Comparison of ENCODE assay signal across 20 cellular contexts in the genomic region with DNA sequence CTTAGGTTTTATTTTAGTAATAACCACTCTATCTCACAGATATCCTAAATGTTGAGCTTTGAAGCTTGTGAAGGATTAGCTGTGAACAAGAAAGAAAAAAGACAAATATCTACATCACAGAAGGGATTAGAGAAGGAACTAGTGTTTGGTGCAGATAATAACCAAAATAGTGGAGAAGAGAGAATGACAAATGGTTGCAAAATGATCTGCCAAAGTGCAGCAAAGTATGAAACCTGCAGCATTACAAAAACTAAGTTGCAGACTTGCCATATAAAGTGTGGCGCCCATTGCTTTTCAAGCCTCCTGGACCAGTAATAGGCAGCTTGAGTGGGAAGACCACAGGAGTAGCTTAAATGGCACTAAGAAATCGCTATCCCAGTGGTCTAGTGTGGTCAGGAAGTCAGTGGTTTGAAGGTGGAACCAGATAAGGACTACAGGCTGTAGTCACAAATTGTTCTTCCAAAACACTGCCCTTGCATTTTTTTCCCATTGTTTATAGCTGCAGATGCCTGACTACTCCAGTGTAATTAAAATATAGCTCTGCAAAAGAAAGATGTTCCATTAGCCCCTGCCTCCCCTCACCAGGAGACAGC. TPM values are rescaled to one million over a fixed set of nuclear protein-coding genes. Genes with fewer than 3 reads are reported as not detected.
DNase-seq lines count a peak whose midpoint lies in the region; ATAC-seq, FAIRE-seq and TF ChIP-seq lines count a peak whose summit lies in the region.
"Had no signal": no experiment of that assay in that cellular context is flagged by ENCODE, and none has a peak within 500 bp of the region (broad histone marks: within the 10 kb centered on the region; RNA-seq: fewer than 3 reads in every experiment).

No MANE protein-coding gene starts in this region.

- peak overlapping the region; percentile 15; the same call in 1 of the 2 replicates for H3K4me2 ChIP-seq in K562 (ENCODE audit: insufficient read depth, low read length)

- POLR2A ChIA-PET in K562 (lab: Yijun Ruan, JAX) = interaction anchor here (1.0 to 2.4 kb wide), 6 partner anchors 9 to 209 kb away, joined by 3 to 13 read pairs (median 6); no protein-coding TSS in a partner anchor

- ATAC-seq in K562 = peak; percentile 92
- ATAC-seq: activated CD8-positive, alpha-beta T cell treated with anti-CD3 and anti-CD28 coated beads, Interleukin-2, amount 10 ng/mL, durations not matched to agents 7 days and 5 days; T-cell had no signal

- no peak for TF ChIP-seq POLR2A in K562 (conservative IDR thresholded peaks at IDR 0.05)

- H3K27me3 Mint-ChIP-seq in osteocyte (ENCODE audit: unreplicated experiment) = no peaks in the 10 kb centered on the region
- H3K27me3 Mint-ChIP-seq: activated naive CD8-positive, alpha-beta T cell; B cell; T-cell had no signal

- BruUV-seq in K562 (replicated peaks; lab: Mats Ljungman, UMichigan) = no TSS peak

- FAIRE-seq in K562 (lab: Jason Lieb, UNC) = peak; percentile 96
- FAIRE-seq: bronchial epithelial cell, GM12892 had no signal

- TF ChIP-seq RAD21 in K562 (CRISPR knock-in tag; conservative IDR thresholded peaks at IDR 0.05 in 1 of 2, IDR thresholded peaks at IDR 0.05 in 1 of 2) = no peak

- H3K27me3 ChIP-seq in K562 (ENCODE audit: control insufficient read depth in 2 of 2, insufficient read depth in 2 of 2, low read length in 2 of 2) = no peaks in the 10 kb centered on the region
- H3K27me3 ChIP-seq: dorsolateral prefrontal cortex, uterus had no signal

- H3K4me3 ChIP-seq in K562 = no peak overlapping the region
- H3K4me3 ChIP-seq: dorsolateral prefrontal cortex, lung, uterus had no signal

- H2AFZ ChIP-seq in K562 (ENCODE audit: low read depth, low read length) = no peak overlapping the region
- H2AFZ ChIP-seq: parathyroid adenoma had no signal

- peaks cover 8 to 24% of the 10 kb centered on the region in 2 experiments; a peak in 3 of 5 replicates for H3K4me1 ChIP-seq in K562 (replicated peaks in 1 of 2; ENCODE audit: control insufficient read depth in 2 of 2, insufficient read depth in 2 of 2, low read length in 2 of 2)
- H3K4me1 ChIP-seq: parathyroid adenoma, uterus had no signal

- 29% methylated on average over 2 of the region's 2 CpGs for WGBS in K562 (ENCODE audit: insufficient coverage, low coverage, missing lambda C conversion rate)

- peak overlapping the region; percentile 8; the same call in 2 of the 3 replicates for H3K27ac ChIP-seq in K562 (ENCODE audit: extremely low read depth, low read depth, low read length)
- H3K27ac ChIP-seq: dorsolateral prefrontal cortex, parathyroid adenoma had no signal

- no peaks in the 10 kb centered on the region for H4K20me1 ChIP-seq in K562 (replicated peaks; ENCODE audit: control insufficient read depth, insufficient read depth, low read length)

- no peak for TF ChIP-seq EP300 in K562 (IDR thresholded peaks at IDR 0.05; ENCODE audit: low read length)

- DNase-seq in GDM1 (lab: John Stamatoyannopoulos, UW) (peak; percentile 70), NCI-H2171 treated with DMSO at 0.1 percent for 48 hours (lab: John Stamatoyannopoulos, UW) (peak; percentile 77), K562 (ENCODE audit: extremely low read depth in 1 of 4, low spot score in 3 of 4) (peak in 3 of 4 experiments; percentile 25 to 73 (median 68)), osteocyte (ENCODE audit: extremely low spot score, unreplicated experiment) (no peak), NCI-H1436 treated with DMSO at 0.1 percent for 48 hours (lab: John Stamatoyannopoulos, UW) (no peak), retina (no peak), SW 1271 (lab: John Stamatoyannopoulos, UW) (no peak)
- DNase-seq: activated CD8-positive, alpha-beta T cell treated with anti-CD3 and anti-CD28 coated beads, Interleukin-2, amount 10 ng/mL, durations not matched to agents 7 days and 5 days; activated T-cell treated with anti-CD3 and anti-CD28 coated beads, Interleukin-2, amount 50 U/mL, for 48 hours; DMS 273 treated with DMSO at 0.1 percent for 48 hours; dorsolateral prefrontal cortex; stimulated activated CD4-positive, alpha-beta T cell treated with anti-CD3 and anti-CD28 coated beads, Interleukin-2, amount 100 ng/mL, for 48 hours; T-cell; uterus had no signal

- in situ Hi-C loops in K562 (cut with MboI) = no loop called here

- peaks cover 42% of the 10 kb centered on the region for H3K36me3 ChIP-seq in K562 (ENCODE audit: control insufficient read depth, insufficient read depth, low read length)
- H3K36me3 ChIP-seq: uterus had no signal

- peaks cover 58% of the 10 kb centered on the region for H3K4me1 Mint-ChIP-seq in osteocyte (ENCODE audit: unreplicated experiment)
- H3K4me1 Mint-ChIP-seq: B cell, T-cell had no signal

- peaks cover 89% of the 10 kb centered on the region for H3K36me3 Mint-ChIP-seq in osteocyte (ENCODE audit: unreplicated experiment)

- intact Hi-C loops in K562 (cut with micrococcal nuclease) = no loop called here

- H3K9me1 ChIP-seq in K562 (ENCODE audit: control insufficient read depth, insufficient read depth, low read length) = no peaks in the 10 kb centered on the region

- H3K27ac Mint-ChIP-seq in osteocyte (ENCODE audit: unreplicated experiment) = peak overlapping the region; percentile 35
- H3K27ac Mint-ChIP-seq: activated CD8-positive, alpha-beta T cell treated with anti-CD3 and anti-CD28 coated beads, Interleukin-2, amount 10 ng/mL, durations not matched to agents 7 days and 5 days; activated naive CD8-positive, alpha-beta T cell; B cell; T-cell had no signal

- H3K9ac ChIP-seq in K562 (ENCODE audit: insufficient read depth in 1 of 2, low read depth in 2 of 2, low read length in 2 of 2) = no peak overlapping the region; a peak in 1 of 4 replicates
- H3K9ac ChIP-seq: parathyroid adenoma had no signal

- no peaks in the 10 kb centered on the region for H3K9me3 Mint-ChIP-seq in osteocyte (ENCODE audit: unreplicated experiment)
- H3K9me3 Mint-ChIP-seq: T-cell had no signal

- H3K79me2 ChIP-seq in K562 (ENCODE audit: control insufficient read depth, insufficient read depth, low read length) = no peaks in the 10 kb centered on the region
- H3K79me2 ChIP-seq: parathyroid adenoma had no signal

- H3K4me3 Mint-ChIP-seq in osteocyte (ENCODE audit: unreplicated experiment) = no peak overlapping the region
- H3K4me3 Mint-ChIP-seq: activated CD8-positive, alpha-beta T cell treated with anti-CD3 and anti-CD28 coated beads, Interleukin-2, amount 10 ng/mL, durations not matched to agents 7 days and 5 days; activated naive CD8-positive, alpha-beta T cell; B cell; T-cell had no signal

- CTCF ChIA-PET in K562 (lab: Yijun Ruan, JAX; ENCODE audit: low intra/inter-chr PET ratio) = no interaction called here

- no peak for TF ChIP-seq CTCF in K562 (IDR thresholded peaks at IDR 0.05 in 2 of 3, conservative IDR thresholded peaks at IDR 0.05 in 1 of 3; ENCODE audit: insufficient read depth in 2 of 3, low read depth in 1 of 3, low read length in 3 of 3)
- no peak for TF ChIP-seq CTCF in osteocyte (IDR thresholded peaks at IDR 0.05)

- no peaks in the 10 kb centered on the region for H3K9me3 ChIP-seq in K562 (replicated peaks; ENCODE audit: control insufficient read depth, insufficient read depth, low read depth, low read length)
- H3K9me3 ChIP-seq: uterus had no signal

TF ChIP-seq in K562, 482 proteins besides CTCF, POLR2A, EP300 and RAD21 (continues in another document):
- TF ChIP-seq KLF16 (IDR thresholded peaks at IDR 0.05) (peak; percentile 17; the same call in 1 of the 2 replicates), MAFK (IDR thresholded peaks at IDR 0.05; ENCODE audit: low read length) (peak; percentile 28), NR2C2 (CRISPR knock-in tag; IDR thresholded peaks at IDR 0.05) (no peak), NR2C2 (tag; IDR thresholded peaks at IDR 0.05) (no peak), ZNF696 (CRISPR knock-in tag; conservative IDR thresholded peaks at IDR 0.05) (no peak)

RNA-seq across cellular contexts. Expression of gene TPM1, which starts 20.7 kb away (rescaled TPM):
- 40.0 and 70.8 TPM in 2 replicates for total RNA-seq in K562 (2011; cell fraction: chromatin; rRNA removed; ENCODE audit: low replicate concordance)
- 25.8 and 35.0 TPM in 2 replicates for total RNA-seq in K562 (2011; cell fraction: nucleolus; rRNA removed)
- 50.5 and 78.6 TPM in 2 replicates for total RNA-seq in K562 (2011; cell fraction: nucleoplasm; rRNA removed)
- total RNA-seq in K562 (2014; rRNA removed) (49.9 and 52.9 TPM in 2 replicates), K562 (2014; rRNA removed; fragmentation: Illumina TruSeq; extraction: Trizol) (49.2 and 51.0 TPM in 2 replicates), K562 (2015; rRNA removed; fragmentation: Illumina TruSeq; extraction: Trizol) (42.0 and 43.1 TPM in 2 replicates), K562 (2021) (37.2 and 38.5 TPM in 2 replicates), osteocyte (1,635 and 1,747 TPM in 2 replicates)
- polyA plus RNA-seq in K562 (2011; rRNA removed) (36.0 and 42.1 TPM in 2 replicates), K562 (2014; fragmentation: Illumina TruSeq; extraction: Trizol) (40.0 and 49.5 TPM in 2 replicates), K562 (2014; fragmentation: Nextera tagmentation; extraction: Ambion mirVana) (10 to 100 TPM in 1 of 2 experiments, 1 to 10 TPM in 1; 8.1 to 11.1 TPM), K562 (2014; rRNA removed) (53.9 and 54.5 TPM in 2 replicates)
- polyA plus RNA-seq in K562 (2011; cell fraction: cytosol; rRNA removed) = 14.9 and 22.5 TPM in 2 replicates
- polyA plus RNA-seq in K562 (2011; cell fraction: nucleus; rRNA removed) = 33.8 and 50.9 TPM in 2 replicates
- polyA plus RNA-seq in K562 (2012) = 46.9 and 77.8 TPM in 2 replicates
- polyA minus RNA-seq in K562 (2011; rRNA and poly(A)+ RNA removed) = 28.7 and 39.2 TPM in 2 replicates
- 12.6 and 14.0 TPM in 2 replicates for polyA minus RNA-seq in K562 (2011; cell fraction: cytosol; rRNA and poly(A)+ RNA removed)
- 23.7 and 44.0 TPM in 2 replicates for polyA minus RNA-seq in K562 (2011; cell fraction: nucleus; rRNA and poly(A)+ RNA removed)

RNA-seq across cellular contexts. Expression of gene LACTB, which starts 58.4 kb away (rescaled TPM):
- total RNA-seq in K562 (2011; cell fraction: chromatin; rRNA removed; ENCODE audit: low replicate concordance) = 8.1 and 18.4 TPM in 2 replicates
- total RNA-seq in K562 (2011; cell fraction: nucleolus; rRNA removed) = 3.5 and 6.1 TPM in 2 replicates
- 9.0 and 15.3 TPM in 2 replicates for total RNA-seq in K562 (2011; cell fraction: nucleoplasm; rRNA removed)
- total RNA-seq in K562 (2014; rRNA removed) = 6.1 and 9.5 TPM in 2 replicates
- total RNA-seq in K562 (2014; rRNA removed; fragmentation: Illumina TruSeq; extraction: Trizol) = 14.7 and 19.7 TPM in 2 replicates
- 13.1 and 15.5 TPM in 2 replicates for total RNA-seq in K562 (2015; rRNA removed; fragmentation: Illumina TruSeq; extraction: Trizol)
- 7.0 and 8.4 TPM in 2 replicates for total RNA-seq in K562 (2021)
- 11.3 and 12.4 TPM in 2 replicates for polyA plus RNA-seq in K562 (2011; rRNA removed)
- polyA plus RNA-seq in K562 (2011; cell fraction: cytosol; rRNA removed) = 2.3 and 4.6 TPM in 2 replicates
- 1.8 and 3.3 TPM in 2 replicates for polyA plus RNA-seq in K562 (2011; cell fraction: nucleus; rRNA removed)
- polyA plus RNA-seq in K562 (2012) = 9.4 and 11.0 TPM in 2 replicates
- polyA plus RNA-seq in K562 (2014; fragmentation: Illumina TruSeq; extraction: Trizol) = 8.2 and 14.6 TPM in 2 replicates
- 1 to 10 TPM; 3.1 to 4.0 TPM for polyA plus RNA-seq in K562 (2014; fragmentation: Nextera tagmentation; extraction: Ambion mirVana)
- polyA plus RNA-seq in K562 (2014; rRNA removed) = 8.3 and 9.8 TPM in 2 replicates
- polyA minus RNA-seq in K562 (2011; rRNA and poly(A)+ RNA removed) = 6.5 and 9.1 TPM in 2 replicates
- 1.8 and 2.8 TPM in 2 replicates for polyA minus RNA-seq in K562 (2011; cell fraction: cytosol; rRNA and poly(A)+ RNA removed)
- 2.0 and 4.0 TPM in 2 replicates for polyA minus RNA-seq in K562 (2011; cell fraction: nucleus; rRNA and poly(A)+ RNA removed)
- 11.2 and 13.3 TPM in 2 replicates for total RNA-seq in osteocyte

Comparison
In these comparisons a context has a peak if more than half of its experiments do, and no peak if none do; other contexts are left out.
1. DNase-seq: peak in GDM1 (single experiment), NCI-H2171 treated with DMSO at 0.1 percent for 48 hours (single experiment) and K562 (3 of 4); none in osteocyte (single experiment), NCI-H1436 treated with DMSO at 0.1 percent for 48 hours (single experiment), retina (single experiment) and SW 1271 (0 of 2).
2. RNA of gene TPM1, which starts 20.7 kb away (total RNA-seq): 1,635 to 1,747 TPM in osteocyte; 25.8 to 78.6 TPM in K562; every median in the first group is over 10 times any median in the second.